8 cellular contexts compared by ENCODE assay signal in the genomic region with DNA sequence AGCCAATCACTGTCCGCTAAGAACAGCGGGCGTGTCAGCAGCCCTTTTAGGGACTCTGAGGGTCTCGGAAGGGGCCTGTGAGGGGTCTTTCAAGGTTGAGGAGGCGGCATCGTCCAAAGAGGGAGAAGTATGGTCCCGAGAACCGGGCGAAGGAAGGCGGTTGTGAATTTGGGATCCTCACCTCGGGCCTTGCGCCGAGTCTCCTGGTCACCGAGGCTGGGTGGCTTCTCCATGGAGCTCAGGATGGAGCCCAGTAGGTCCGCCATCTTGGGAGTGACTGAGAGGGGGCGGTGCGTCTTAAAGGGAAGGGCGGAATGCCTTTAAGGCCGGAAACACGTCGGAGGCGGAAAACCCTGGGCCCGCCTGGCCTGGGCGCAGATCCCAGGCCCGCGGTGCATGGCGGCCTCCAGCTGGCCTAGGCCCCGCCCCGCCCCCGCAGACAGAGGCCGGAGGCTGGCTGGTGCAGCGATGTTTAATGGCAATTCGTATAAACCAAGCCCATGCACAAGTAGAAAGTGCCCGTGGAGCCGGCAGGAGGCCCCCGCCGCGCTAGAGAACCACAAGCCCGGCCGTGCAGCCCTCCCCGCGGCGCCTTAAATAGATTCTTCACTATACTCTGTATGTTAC. TPM values are rescaled to one million over a fixed set of nuclear protein-coding genes. Genes with fewer than 3 reads are reported as not detected.
DNase-seq lines count a peak whose midpoint lies in the region; ATAC-seq and TF ChIP-seq lines count a peak whose summit lies in the region.

A gene with protein sequence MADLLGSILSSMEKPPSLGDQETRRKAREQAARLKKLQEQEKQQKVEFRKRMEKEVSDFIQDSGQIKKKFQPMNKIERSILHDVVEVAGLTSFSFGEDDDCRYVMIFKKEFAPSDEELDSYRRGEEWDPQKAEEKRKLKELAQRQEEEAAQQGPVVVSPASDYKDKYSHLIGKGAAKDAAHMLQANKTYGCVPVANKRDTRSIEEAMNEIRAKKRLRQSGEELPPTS (minus strand): TSS at position 279 of the 627 bp plus-strand sequence. CDS start 13 bp downstream, at position 266.

- ATAC-seq in GM18502 (IDR thresholded peaks at IDR 0.05; ENCODE audit: poor library complexity, unreplicated experiment) (peak; percentile 63), HG02938 (IDR thresholded peaks at IDR 0.05; ENCODE audit: unreplicated experiment) (peak; percentile 40)

- H3K4me1 ChIP-seq in right atrium auricular region (peaks cover 0 to 42% of the 10 kb centered on the region in 2 donors), uterus (peaks cover 7 to 9% of the 10 kb centered on the region in 2 donors)

- H3K9me3 ChIP-seq in right atrium auricular region: no peaks in the 10 kb centered on the region
- H3K9me3 ChIP-seq in uterus: no peaks in the 10 kb centered on the region

- TF ChIP-seq CTCF in right atrium auricular region (IDR thresholded peaks at IDR 0.05) (no peak), uterus (IDR thresholded peaks at IDR 0.05) (peak in 2 of 4 experiments; percentile 24 to 33)

- H3K27me3 ChIP-seq in right atrium auricular region (no peaks in the 10 kb centered on the region), uterus (no peaks in the 10 kb centered on the region)

- intact Hi-C loops in T-helper 2 cell treated with Interferon-gamma antibody and Interleukin-4, amounts not matched to agents 100 ng/mL and 5 ng/mL, for 36 hours (cut with micrococcal nuclease): loop anchor here (1.0 kb wide), 4 partner anchors 18 to 58 kb away; a partner anchor contains a TSS
- intact Hi-C loops in uterus (cut with DNase I; ENCODE audit: low total_unique reads): no loop called here

- H3K4me3 ChIP-seq in right atrium auricular region (peak within 1 kb of the TSS; percentile 69 to 75), uterus (peak within 1 kb of the TSS; percentile 62 to 76)

- peak; percentile 53 to 87 for TF ChIP-seq POLR2A in uterus (IDR thresholded peaks at IDR 0.05)

- H3K27ac ChIP-seq in angular gyrus (ENCODE audit: low read depth, low read length) (peak within 1 kb of the TSS; percentile 99), right atrium auricular region (peak within 1 kb of the TSS; percentile 95 to 97), uterus (peak within 1 kb of the TSS; percentile 97 to 98)

- DNase-seq in NCI-H1694 treated with DMSO at 0.1 percent for 48 hours (lab: John Stamatoyannopoulos, UW) (peak; percentile 97), right atrium auricular region (ENCODE audit: low spot score) (peak; percentile 97), putamen (ENCODE audit: low spot score) (peak; percentile 97), uterus (peak; percentile 93 to 97)

- peaks cover 23% of the 10 kb centered on the region for H3K36me3 ChIP-seq in right atrium auricular region
- H3K36me3 ChIP-seq in uterus: no peaks in the 10 kb centered on the region

RNA-seq across cellular contexts. Expression of the gene that starts here (rescaled TPM):
- total RNA-seq in T-helper 2 cell treated with Interferon-gamma antibody and Interleukin-4, amounts not matched to agents 100 ng/mL and 5 ng/mL, for 36 hours: 50.3 and 57.6 TPM in 2 replicates
- 100 to 1,000 TPM in 1 of 2 donors, 10 to 100 TPM in 1; 83.9 to 122 TPM for total RNA-seq in right atrium auricular region
- 10 to 100 TPM; 18.4 to 58.3 (median 34.0) TPM for total RNA-seq in uterus

Comparison
In these comparisons a context has a peak if more than half of its experiments do, and no peak if none do; other contexts are left out.
1. Peak in every context shown above with its lines: DNase-seq, ATAC-seq, H3K4me3 ChIP-seq and H3K27ac ChIP-seq.